8 cellular contexts compared by ENCODE assay signal in genomic region chr13:19863323-19864017, GRCh38. TPM values are rescaled to one million over a fixed set of nuclear protein-coding genes. Genes with fewer than 3 reads are reported as not detected.
DNase-seq lines count a peak whose midpoint lies in the region; TF ChIP-seq lines count a peak whose summit lies in the region.

Gene ZMYM5 (minus strand): TSS chr13:19863649. CDS start chr13:19852180, 11,469 bp downstream.

- TF ChIP-seq EP300 in SK-N-SH (IDR thresholded peaks at IDR 0.05; ENCODE audit: borderline replicate concordance in 1 of 2, low read depth in 1 of 2, low read length in 1 of 2): 0 out of 4 replicates have a peak, but pooled peaks of 1 of the 2 experiments have one; percentile 38

- TF ChIP-seq RAD21 in SK-N-SH (IDR thresholded peaks at IDR 0.05; ENCODE audit: low read length): peak; percentile 23

- peaks cover 60% of the 10 kb centered on the region for H3K79me2 ChIP-seq in SK-N-SH (ENCODE audit: insufficient read depth)

- CTCF ChIA-PET in SK-N-SH (lab: Yijun Ruan, JAX): interaction anchor here (1.0 to 2.8 kb wide), 3 partner anchors 22 to 98 kb away, joined by 4 to 11 read pairs (median 5); no protein-coding TSS in a partner anchor

- H3K27ac ChIP-seq in SK-N-SH (ENCODE audit: low read depth in 2 of 2, low read length in 1 of 2) (peak within 1 kb of the TSS; percentile 97 to 98), temporal lobe (ENCODE audit: low read depth, low read length) (peak within 1 kb of the TSS; percentile 94)

- peak within 1 kb of the TSS; percentile 96 for H3K9ac ChIP-seq in SK-N-SH

- TF ChIP-seq CTCF in HFFc6 (IDR thresholded peaks at IDR 0.05) (no peak), SK-N-SH (IDR thresholded peaks at IDR 0.05) (no peak)

- WGBS in SK-N-SH (ENCODE audit: low lambda C conversion rate): 0% methylated on average over 21 of the region's 77 CpGs

- H3K4me3 ChIP-seq in SK-N-SH (ENCODE audit: low read depth in 2 of 2, low read length in 1 of 2): peak within 1 kb of the TSS; percentile 72 to 97

- H3K27ac Mint-ChIP-seq in HFFc6: peak within 1 kb of the TSS; percentile 94
- peak within 1 kb of the TSS; percentile 93 for H3K27ac Mint-ChIP-seq in activated naive CD4-positive, alpha-beta T cell treated with anti-CD3 and anti-CD28 coated beads, Interleukin-2, amount 50 U/mL, for 24 hours

- H3F3A ChIP-seq in SK-N-SH (replicated peaks; ENCODE audit: insufficient read depth): peaks cover 33% of the 10 kb centered on the region

- H3K4me3 Mint-ChIP-seq in HFFc6: peak within 1 kb of the TSS; percentile 89
- peak within 1 kb of the TSS; percentile 97 for H3K4me3 Mint-ChIP-seq in activated naive CD4-positive, alpha-beta T cell treated with anti-CD3 and anti-CD28 coated beads, Interleukin-2, amount 50 U/mL, for 24 hours

- H3K9me3 Mint-ChIP-seq in HFFc6: no peaks in the 10 kb centered on the region
- no peaks in the 10 kb centered on the region for H3K9me3 Mint-ChIP-seq in activated naive CD4-positive, alpha-beta T cell treated with anti-CD3 and anti-CD28 coated beads, Interleukin-2, amount 50 U/mL, for 24 hours

- H3K36me3 Mint-ChIP-seq in HFFc6 (ENCODE audit: low read depth): peaks cover 13% of the 10 kb centered on the region; the same call in 1 of the 2 replicates
- no peaks in the 10 kb centered on the region for H3K36me3 Mint-ChIP-seq in activated naive CD4-positive, alpha-beta T cell treated with anti-CD3 and anti-CD28 coated beads, Interleukin-2, amount 50 U/mL, for 24 hours

- no peaks in the 10 kb centered on the region; the same call in 1 of the 2 replicates for H3K27me3 Mint-ChIP-seq in HFFc6 (ENCODE audit: insufficient read depth)
- no peaks in the 10 kb centered on the region for H3K27me3 Mint-ChIP-seq in activated naive CD4-positive, alpha-beta T cell treated with anti-CD3 and anti-CD28 coated beads, Interleukin-2, amount 50 U/mL, for 24 hours

- H4K20me1 ChIP-seq in SK-N-SH (ENCODE audit: insufficient read depth): peaks cover 14% of the 10 kb centered on the region

- peak within 1 kb of the TSS; percentile 85 for H2AFZ ChIP-seq in SK-N-SH (ENCODE audit: low read depth)

- no peaks in the 10 kb centered on the region for H3K27me3 ChIP-seq in SK-N-SH (ENCODE audit: insufficient read depth)

- H3K4me1 Mint-ChIP-seq in HFFc6 (ENCODE audit: low read depth): peaks cover 24% of the 10 kb centered on the region
- H3K4me1 Mint-ChIP-seq in activated naive CD4-positive, alpha-beta T cell treated with anti-CD3 and anti-CD28 coated beads, Interleukin-2, amount 50 U/mL, for 24 hours: peaks cover 41% of the 10 kb centered on the region

- H3K4me2 ChIP-seq in SK-N-SH: peak within 1 kb of the TSS; percentile 93

- no peaks in the 10 kb centered on the region for H3K9me2 ChIP-seq in SK-N-SH

- POLR2A ChIA-PET in SK-N-SH (lab: Yijun Ruan, JAX): interaction anchor here (0.5 to 2.2 kb wide), 7 partner anchors 17 to 262 kb away, joined by 3 to 11 read pairs (median 4); partner anchors contain the start of genes PSPC1 and ZMYM2

- H3K4me1 ChIP-seq in SK-N-SH (ENCODE audit: control insufficient read depth in 1 of 2, insufficient read depth in 2 of 2, low read depth in 1 of 2, low read length in 1 of 2): peaks cover 14 to 16% of the 10 kb centered on the region in 2 experiments; a peak in 3 of 4 replicates

- peaks cover 0 to 10% of the 10 kb centered on the region in 2 experiments for H3K36me3 ChIP-seq in SK-N-SH (replicated peaks in 1 of 2; ENCODE audit: control insufficient read depth in 1 of 2, insufficient read depth in 2 of 2, low read length in 1 of 2)

- H3K9me3 ChIP-seq in SK-N-SH: no peaks in the 10 kb centered on the region

- peak; percentile 95 for DNase-seq in GM04503 (ENCODE audit: low read depth)
- DNase-seq in HFFc6: peak; percentile 99
- peak; percentile 97 for DNase-seq in NCI-H1048 (lab: John Stamatoyannopoulos, UW)
- peak; percentile 96 for DNase-seq in SK-N-SH
- DNase-seq in globus pallidus (ENCODE audit: low spot score): peak; percentile 99
- peak; percentile 99 for DNase-seq in occipital lobe (lab: John Stamatoyannopoulos, UW)

TF ChIP-seq in SK-N-SH, 30 proteins besides CTCF, POLR2A, EP300 and RAD21 (continues in another document):
- TF ChIP-seq RCOR1 (IDR thresholded peaks at IDR 0.05; ENCODE audit: low read length): no peak
- TF ChIP-seq MEF2A (IDR thresholded peaks at IDR 0.05; ENCODE audit: borderline replicate concordance, low read depth): no peak
- TF ChIP-seq IRF3 (IDR thresholded peaks at IDR 0.05; ENCODE audit: low read depth, low read length): peak; percentile 96
- 0 out of 2 replicates have a peak, but pooled peaks have one; percentile 30 for TF ChIP-seq FOXJ3 (CRISPR knock-in tag; IDR thresholded peaks at IDR 0.05)
- TF ChIP-seq EZH2phosphoT487 (IDR thresholded peaks at IDR 0.05; ENCODE audit: borderline replicate concordance, low read depth): no peak
- TF ChIP-seq ZBTB33 (IDR thresholded peaks at IDR 0.05; ENCODE audit: borderline replicate concordance, low read depth): no peak
- peak; percentile 87 for TF ChIP-seq CHD2 (IDR thresholded peaks at IDR 0.05; ENCODE audit: low read length, partially characterized antibody)
- peak; percentile 60 for TF ChIP-seq MXI1 (IDR thresholded peaks at IDR 0.05; ENCODE audit: low read depth, low read length)
- peak; percentile 10; the same call in 1 of the 2 replicates for TF ChIP-seq SMC3 (IDR thresholded peaks at IDR 0.05; ENCODE audit: low read depth, low read length)
- no peak for TF ChIP-seq USF2 (IDR thresholded peaks at IDR 0.05; ENCODE audit: borderline replicate concordance, low read depth, low read length)
- TF ChIP-seq REST (IDR thresholded peaks at IDR 0.05; ENCODE audit: low read depth, low read length): no peak
- TF ChIP-seq POLR2AphosphoS5 (IDR thresholded peaks at IDR 0.05; ENCODE audit: low read depth, low read length): peak; percentile 32
- TF ChIP-seq FOXM1 (IDR thresholded peaks at IDR 0.05; ENCODE audit: low read depth): no peak
- TF ChIP-seq FOSL2 (IDR thresholded peaks at IDR 0.05; ENCODE audit: borderline replicate concordance, low read depth): no peak
- TF ChIP-seq ELF1 (IDR thresholded peaks at IDR 0.05): no peak

RNA-seq across cellular contexts. Expression of gene ZMYM5, which starts in this region (rescaled TPM):
- 1 to 10 TPM; 6.8 to 9.3 (median 8.6) TPM for total RNA-seq in HFFc6 (2021; fragmentation: NEBNext Ultra II Directional; extraction: Animal tissue kit (Norgen Biotek cat#: 25700))
- 5.2 and 8.5 TPM in 2 replicates for polyA plus RNA-seq in SK-N-SH (2012; rRNA removed)
- 7.4 and 8.9 TPM in 2 replicates for polyA plus RNA-seq in SK-N-SH (2012; cell fraction: cytosol; rRNA removed)
- polyA plus RNA-seq in SK-N-SH (2012; cell fraction: nucleus; rRNA removed): 6.6 and 17.3 TPM in 2 replicates
- total RNA-seq in occipital lobe (33.8 TPM), temporal lobe (20.9 TPM)

Comparison
In these comparisons a context has a peak if more than half of its experiments do, and no peak if none do; other contexts are left out.
1. Peak in every context shown above with its lines: DNase-seq, H3K4me3 ChIP-seq and H3K27ac ChIP-seq.